9 cellular contexts compared by ENCODE assay signal in the genomic region with DNA sequence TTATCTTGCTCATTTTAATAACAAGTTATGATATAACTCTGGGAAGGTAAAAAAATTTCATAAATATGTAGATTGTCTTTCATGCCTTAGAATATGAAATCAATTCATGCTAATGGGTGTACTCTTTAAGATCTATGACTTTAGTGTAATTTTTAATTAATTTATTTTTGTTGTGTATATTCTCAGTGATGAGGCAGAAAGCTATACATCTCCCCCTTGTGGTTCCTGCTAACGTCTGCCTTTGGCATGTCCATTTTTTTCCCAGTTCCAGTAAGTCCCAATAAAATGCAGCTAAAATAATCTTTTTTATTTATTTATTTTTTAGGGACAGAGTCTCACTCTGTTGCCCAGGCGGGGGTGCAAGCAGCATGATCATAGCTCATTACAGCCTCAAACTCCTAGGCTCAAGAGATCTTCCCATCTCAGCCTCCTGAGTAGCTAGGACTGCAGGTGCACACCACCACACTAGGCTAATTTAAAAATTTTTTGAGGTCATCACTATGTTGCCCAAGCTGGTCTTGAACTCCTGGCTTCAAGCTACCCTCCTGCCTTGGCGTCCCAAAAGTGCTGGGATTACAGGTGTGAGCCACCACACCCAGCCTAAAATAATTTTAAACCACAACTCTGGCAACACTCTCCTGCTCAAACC. TPM values are rescaled to one million over a fixed set of nuclear protein-coding genes. Genes with fewer than 3 reads are reported as not detected.
DNase-seq lines count a peak whose midpoint lies in the region; ATAC-seq, FAIRE-seq and TF ChIP-seq lines count a peak whose summit lies in the region.
"Had no signal": no experiment of that assay in that cellular context is flagged by ENCODE, and none has a peak within 500 bp of the region (broad histone marks: within the 10 kb centered on the region; RNA-seq: fewer than 3 reads in every experiment).

No MANE protein-coding gene starts in this region.

- H3K27ac ChIP-seq in endothelial cell of umbilical vein (ENCODE audit: insufficient read depth, low read depth, low read length), result no peak overlapping the region
- no peak overlapping the region for H3K27ac ChIP-seq in thoracic aorta
- H3K27ac ChIP-seq: right atrium auricular region had no signal

- no peaks in the 10 kb centered on the region for H3K36me3 ChIP-seq in endothelial cell of umbilical vein (ENCODE audit: control insufficient read depth in 2 of 2, extremely low read depth in 1 of 2, insufficient read depth in 2 of 2, low read length in 2 of 2)
- no peaks in the 10 kb centered on the region for H3K36me3 ChIP-seq in thoracic aorta
- H3K36me3 ChIP-seq: right atrium auricular region had no signal

- H3K4me1 ChIP-seq in endothelial cell of umbilical vein (ENCODE audit: control insufficient read depth, extremely low read depth, insufficient read depth, low read length) (peaks cover 16% of the 10 kb centered on the region), thoracic aorta (ENCODE audit: control insufficient read depth in 1 of 2, low read depth in 2 of 2) (peaks cover 7 to 14% of the 10 kb centered on the region in 2 donors)

- TF ChIP-seq POLR2A in endothelial cell of umbilical vein (IDR thresholded peaks at IDR 0.05; ENCODE audit: low read depth, low read length), result no peak

- peak; percentile 31 for DNase-seq in NCI-H510A treated with DMSO at 0.1 percent for 48 hours (lab: John Stamatoyannopoulos, UW)
- no peak for DNase-seq in NCI-H510A (lab: John Stamatoyannopoulos, UW)
- peak; percentile 34 for DNase-seq in NCI-H82 (lab: John Stamatoyannopoulos, UW)
- peak; percentile 46 for DNase-seq in endothelial cell of umbilical vein (ENCODE audit: low read depth, low spot score)
- DNase-seq in thoracic aorta (ENCODE audit: low spot score), result no peak
- DNase-seq in activated T-cell treated with anti-CD3 and anti-CD28 coated beads, Interleukin-2, amount 50 U/mL, for 1 hour, result no peak
- no peak for DNase-seq in occipital lobe (lab: John Stamatoyannopoulos, UW)

- H3K27me3 ChIP-seq in endothelial cell of umbilical vein (ENCODE audit: control insufficient read depth in 2 of 2, insufficient read depth in 2 of 2, low read length in 2 of 2) (peaks cover 14 to 23% of the 10 kb centered on the region in 2 experiments), thoracic aorta (replicated peaks; ENCODE audit: insufficient read depth) (no peaks in the 10 kb centered on the region)
- H3K27me3 ChIP-seq: right atrium auricular region had no signal

- H3K4me3 ChIP-seq in endothelial cell of umbilical vein (replicated peaks in 1 of 3; ENCODE audit: insufficient read depth in 1 of 3, low read depth in 1 of 3, low read length in 3 of 3), result no peak overlapping the region
- no peak overlapping the region for H3K4me3 ChIP-seq in thoracic aorta
- H3K4me3 ChIP-seq: right atrium auricular region had no signal

- POLR2A ChIA-PET in endothelial cell of umbilical vein (lab: Charles Lee), result interaction anchor here (0.7 kb wide), 1 partner anchor 60 kb away, joined by 3 read pairs; no protein-coding TSS in a partner anchor

- no peak overlapping the region for H3K4me2 ChIP-seq in endothelial cell of umbilical vein (ENCODE audit: insufficient read depth, low read length)

- ATAC-seq in thoracic aorta (ENCODE audit: insufficient number of reproducible peaks, low FRiP score, low read depth) (no peak), GM21576 (IDR thresholded peaks at IDR 0.05; ENCODE audit: unreplicated experiment) (no peak)

- no peaks in the 10 kb centered on the region for H4K20me1 ChIP-seq in endothelial cell of umbilical vein (replicated peaks; ENCODE audit: control insufficient read depth, extremely low read depth, insufficient read depth, low read length)

- no peak for FAIRE-seq in endothelial cell of umbilical vein (lab: Jason Lieb, UNC)

- H3K79me2 ChIP-seq in endothelial cell of umbilical vein (ENCODE audit: control insufficient read depth, insufficient read depth, low read length), result peaks cover 17% of the 10 kb centered on the region

- no peak overlapping the region for H2AFZ ChIP-seq in endothelial cell of umbilical vein (ENCODE audit: low read depth, low read length)

- dilution Hi-C loops in endothelial cell of umbilical vein (cut with MboI; ENCODE audit: extremely low pct_ligation_motif_present, low sequenced_read_pairs), result no loop called here

- no peak overlapping the region for H3K9ac ChIP-seq in endothelial cell of umbilical vein (replicated peaks; ENCODE audit: extremely low read depth, insufficient read depth, low read length)

- CTCF ChIA-PET in endothelial cell of umbilical vein (lab: Charles Lee), result interaction anchor here (0.6 to 4.0 kb wide), 44 partner anchors 10 to 567 kb away, joined by 3 to 61 read pairs (median 4); a partner anchor contains a TSS

- BruUV-seq in endothelial cell of umbilical vein (replicated peaks; lab: Mats Ljungman, UMichigan), result no TSS peak

- TF ChIP-seq CTCF in endothelial cell of umbilical vein (IDR thresholded peaks at IDR 0.05; ENCODE audit: extremely low read depth in 1 of 2, insufficient read depth in 1 of 2, low read depth in 1 of 2, low read length in 2 of 2), result peak; percentile 41 to 51
- peak; percentile 29 for TF ChIP-seq CTCF in thoracic aorta (IDR thresholded peaks at IDR 0.05)

- no peaks in the 10 kb centered on the region for H3K9me3 ChIP-seq in endothelial cell of umbilical vein (replicated peaks; ENCODE audit: control insufficient read depth, insufficient read depth, low read length)
- H3K9me3 ChIP-seq in thoracic aorta, result no peaks in the 10 kb centered on the region
- H3K9me3 ChIP-seq: right atrium auricular region had no signal

- intact Hi-C loops in endothelial cell of umbilical vein (cut with micrococcal nuclease), result loop anchor here (5.0 kb wide), 1 partner anchor 89 kb away; no protein-coding TSS in a partner anchor

- no peaks in the 10 kb centered on the region for H3K9me1 ChIP-seq in endothelial cell of umbilical vein (replicated peaks; ENCODE audit: control insufficient read depth, extremely low read depth, insufficient read depth, low read length)

TF ChIP-seq in endothelial cell of umbilical vein, 7 proteins besides CTCF, POLR2A, EP300 and RAD21:
- TF ChIP-seq EZH2 (IDR thresholded peaks at IDR 0.05; ENCODE audit: borderline replicate concordance, low read depth, low read length, severe bottlenecking) (no peak), MYC (IDR thresholded peaks at IDR 0.05; ENCODE audit: low read depth, low read length) (no peak), FOS (IDR thresholded peaks at IDR 0.05; ENCODE audit: borderline replicate concordance, insufficient read depth, low read length) (no peak), POLR2AphosphoS5 (IDR thresholded peaks at IDR 0.05; ENCODE audit: insufficient read depth, low read depth, low read length) (no peak), GATA2 (IDR thresholded peaks at IDR 0.05; ENCODE audit: insufficient read depth, insufficient read length, low read depth, low read length) (no peak)

RNA-seq across cellular contexts. Expression of a gene that starts 3.3 kb away (rescaled TPM):
- 44.0 and 44.4 TPM in 2 replicates for total RNA-seq in endothelial cell of umbilical vein
- polyA plus RNA-seq in endothelial cell of umbilical vein, result 56.5 and 62.2 TPM in 2 replicates
- polyA plus RNA-seq in endothelial cell of umbilical vein (2011; cell fraction: cytosol; rRNA removed), result 76.4 and 79.8 TPM in 2 replicates
- polyA plus RNA-seq in endothelial cell of umbilical vein (2011; cell fraction: nucleus; rRNA removed), result 24.0 and 38.0 TPM in 2 replicates
- 44.3 and 49.5 TPM in 2 replicates for polyA plus RNA-seq in endothelial cell of umbilical vein (2012)
- polyA minus RNA-seq in endothelial cell of umbilical vein, result 26.2 and 28.0 TPM in 2 replicates
- 24.3 TPM for polyA minus RNA-seq in endothelial cell of umbilical vein (2011; cell fraction: cytosol; rRNA and poly(A)+ RNA removed)
- 14.9 and 19.5 TPM in 2 replicates for polyA minus RNA-seq in endothelial cell of umbilical vein (2011; cell fraction: nucleus; rRNA and poly(A)+ RNA removed)
- total RNA-seq in thoracic aorta, result 100 to 1,000 TPM; 115 to 128 TPM
- total RNA-seq in occipital lobe, result 32.0 TPM

RNA-seq across cellular contexts. Expression of a gene that starts 31.3 kb away (rescaled TPM):
- total RNA-seq in endothelial cell of umbilical vein (0.07 TPM in 1 of 2 replicates, not detected in the other), thoracic aorta (1 to 10 TPM; 5.6 to 9.9 TPM), occipital lobe (18.2 TPM)
- polyA plus RNA-seq in endothelial cell of umbilical vein, result 0.02 and 0.03 TPM in 2 replicates
- 0.04 and 0.05 TPM in 2 replicates for polyA plus RNA-seq in endothelial cell of umbilical vein (2011; cell fraction: cytosol; rRNA removed)
- polyA plus RNA-seq in endothelial cell of umbilical vein (2011; cell fraction: nucleus; rRNA removed), result 0.01 and 0.08 TPM in 2 replicates
- not detected in 2 replicates for polyA plus RNA-seq in endothelial cell of umbilical vein (2012)
- polyA minus RNA-seq in endothelial cell of umbilical vein, result 0.13 TPM in 1 of 2 replicates, not detected in the other
- not detected for polyA minus RNA-seq in endothelial cell of umbilical vein (2011; cell fraction: cytosol; rRNA and poly(A)+ RNA removed)
- 0.10 TPM in 1 of 2 replicates, not detected in the other for polyA minus RNA-seq in endothelial cell of umbilical vein (2011; cell fraction: nucleus; rRNA and poly(A)+ RNA removed)

RNA-seq across cellular contexts. Expression of a gene that starts 31.6 kb away (rescaled TPM):
- total RNA-seq in endothelial cell of umbilical vein (not detected in 2 replicates), thoracic aorta (1 to 10 TPM in 1 of 2 donors, not detected in 1; 5.0 TPM), occipital lobe (not detected)
- not detected in 2 replicates for polyA plus RNA-seq in endothelial cell of umbilical vein
- polyA plus RNA-seq in endothelial cell of umbilical vein (2011; cell fraction: cytosol; rRNA removed), result not detected in 2 replicates
- not detected in 2 replicates for polyA plus RNA-seq in endothelial cell of umbilical vein (2011; cell fraction: nucleus; rRNA removed)
- not detected in 2 replicates for polyA plus RNA-seq in endothelial cell of umbilical vein (2012)
- not detected in 2 replicates for polyA minus RNA-seq in endothelial cell of umbilical vein
- not detected for polyA minus RNA-seq in endothelial cell of umbilical vein (2011; cell fraction: cytosol; rRNA and poly(A)+ RNA removed)
- 0.63 TPM in 1 of 2 replicates, not detected in the other for polyA minus RNA-seq in endothelial cell of umbilical vein (2011; cell fraction: nucleus; rRNA and poly(A)+ RNA removed)
- total RNA-seq: right atrium auricular region had no signal

Comparison
In these comparisons a context has a peak if more than half of its experiments do, and no peak if none do; other contexts are left out.
1. DNase-seq: peak in NCI-H510A treated with DMSO at 0.1 percent for 48 hours (single experiment), NCI-H82 (single experiment) and endothelial cell of umbilical vein (single experiment); none in NCI-H510A (single experiment), thoracic aorta (single experiment), activated T-cell treated with anti-CD3 and anti-CD28 coated beads, Interleukin-2, amount 50 U/mL, for 1 hour (single experiment) and occipital lobe (single experiment).